1 cellular context compared by ENCODE assay signal in genomic region chr14:100285021-100285912, GRCh38.
TF ChIP-seq lines count a peak whose summit lies in the region.

No MANE protein-coding gene starts in this region.

TF ChIP-seq in K562, 482 proteins besides CTCF, POLR2A, EP300 and RAD21 (continued from another document and continues in another):
- TF ChIP-seq SFPQ (IDR thresholded peaks at IDR 0.05; ENCODE audit: low read depth, low read length) (no peak), MGA (IDR thresholded peaks at IDR 0.05) (peak; percentile 90), AFF1 (IDR thresholded peaks at IDR 0.05; ENCODE audit: low read depth in 1 of 2, partially characterized antibody in 2 of 2) (no peak), MTA2 (IDR thresholded peaks at IDR 0.05; ENCODE audit: low read depth) (no peak), NR2F6 (CRISPR knock-in tag; IDR thresholded peaks at IDR 0.05) (no peak), ZBTB2 (IDR thresholded peaks at IDR 0.05) (no peak), RBM14 (IDR thresholded peaks at IDR 0.05; ENCODE audit: borderline replicate concordance, insufficient read depth, low read depth, low read length) (no peak), IRF1 (CRISPR knock-in tag; IDR thresholded peaks at IDR 0.05; ENCODE audit: borderline replicate concordance) (no peak), NUFIP1 (IDR thresholded peaks at IDR 0.05; ENCODE audit: partially characterized antibody) (no peak), MCM2 (IDR thresholded peaks at IDR 0.05; ENCODE audit: low read depth) (no peak), TRIM25 (IDR thresholded peaks at IDR 0.05; ENCODE audit: borderline replicate concordance) (no peak), FIP1L1 (IDR thresholded peaks at IDR 0.05; ENCODE audit: low read depth, low read length, poor library complexity, severe bottlenecking) (peak; percentile 63), NFXL1 (CRISPR knock-in tag; IDR thresholded peaks at IDR 0.05) (no peak), ZFP1 (CRISPR knock-in tag; IDR thresholded peaks at IDR 0.05) (no peak), TSC22D4 (tag; IDR thresholded peaks at IDR 0.05) (no peak), ZNF518B (CRISPR knock-in tag; IDR thresholded peaks at IDR 0.05) (no peak), CBX1 (IDR thresholded peaks at IDR 0.05; ENCODE audit: low read depth) (peak; percentile 42; the same call in 1 of the 2 replicates), ZNF277 (CRISPR knock-in tag; IDR thresholded peaks at IDR 0.05; ENCODE audit: borderline replicate concordance) (no peak), POLR2G (IDR thresholded peaks at IDR 0.05; ENCODE audit: low read depth, low read length) (peak; percentile 90), HDAC2 (IDR thresholded peaks at IDR 0.05) (no peak), HDAC3 (IDR thresholded peaks at IDR 0.05; ENCODE audit: borderline replicate concordance, partially characterized antibody) (no peak), CBFA2T2 (conservative IDR thresholded peaks at IDR 0.05) (no peak), NEUROD1 (IDR thresholded peaks at IDR 0.05; ENCODE audit: borderline replicate concordance, low read depth, low read length, partially characterized antibody) (no peak)
